In genomic region chr1:186175588-186175987, GRCh38 we compare ENCODE assay signal across 1 cellular context.
A peak's percentile ranks its signal among the peaks of the same experiment; 100 is the strongest.
TF ChIP-seq lines count a peak whose summit lies in the region.

No MANE protein-coding gene starts in this region.

TF ChIP-seq in H1, 55 proteins besides CTCF, POLR2A, EP300 and RAD21:
- no peak for TF ChIP-seq CHD7 (IDR thresholded peaks at IDR 0.05; ENCODE audit: insufficient replicate concordance, low read length)
- TF ChIP-seq CEBPB (IDR thresholded peaks at IDR 0.05; ENCODE audit: low read depth, low read length) = peak; percentile 65
